ENCODE assay signal across 11 cellular contexts in the genomic region with DNA sequence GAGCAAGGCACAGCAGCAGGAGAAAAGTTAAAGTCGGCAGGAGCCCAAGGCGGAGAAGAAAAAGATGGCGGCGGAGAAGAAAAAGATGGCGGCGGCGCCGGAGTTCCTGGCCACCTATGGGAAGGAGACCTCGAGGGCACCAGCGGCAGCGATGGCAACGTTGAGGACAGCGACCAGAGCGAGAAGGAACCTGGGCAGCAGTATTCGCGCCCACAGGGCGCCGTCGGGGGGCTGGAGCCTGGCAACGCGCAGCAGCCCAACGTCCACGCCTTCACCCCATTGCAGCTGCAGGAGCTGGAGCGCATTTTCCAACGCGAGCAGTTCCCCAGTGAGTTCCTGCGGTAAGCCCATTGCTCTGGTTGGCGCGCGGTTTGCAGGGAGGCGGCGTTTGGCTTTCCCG. TPM values are rescaled to one million over a fixed set of nuclear protein-coding genes. Genes with fewer than 3 reads are reported as not detected.
"Had no signal": no experiment of that assay in that cellular context is flagged by ENCODE, and none has a peak within 500 bp of the region (broad histone marks: within the 10 kb centered on the region; RNA-seq: fewer than 3 reads in every experiment).

No MANE protein-coding gene starts in this region.

RNA-seq across cellular contexts. Expression of gene RHOXF2, which starts 0.7 kb away (rescaled TPM):
- total RNA-seq: OCI-LY7, PC-3, PC-9, Peyer's patch, Right ventricle myocardium inferior, Right ventricle myocardium superior, RPMI7951, SJCRH30, SJSA1, SK-MEL-5 had no signal
- polyA plus RNA-seq: SK-N-SH had no signal

RNA-seq across cellular contexts. Expression of gene RHOXF1, which starts 43.4 kb away (rescaled TPM):
- total RNA-seq: PC-3, Right ventricle myocardium inferior, Right ventricle myocardium superior, RPMI7951, SJCRH30, SJSA1, SK-MEL-5 had no signal
